In genomic region chr18:51110073-51110797, GRCh38 we compare ENCODE assay signal across 8 cellular contexts.
A peak's percentile ranks its signal among the peaks of the same experiment; 100 is the strongest.
DNase-seq lines count a peak whose midpoint lies in the region; ATAC-seq, FAIRE-seq and TF ChIP-seq lines count a peak whose summit lies in the region.

No MANE protein-coding gene starts in this region.

- H3K79me2 ChIP-seq in astrocyte (ENCODE audit: insufficient read depth, low read length) = no peaks in the 10 kb centered on the region

- no peaks in the 10 kb centered on the region for H3K27me3 Mint-ChIP-seq in CD8-positive, alpha-beta T cell (ENCODE audit: low read depth)
- H3K27me3 Mint-ChIP-seq in T-helper 17 cell (peaks cover 9% of the 10 kb centered on the region), astrocyte (ENCODE audit: low read depth, unreplicated experiment) (peaks cover 3% of the 10 kb centered on the region)

- H3K4me2 ChIP-seq in astrocyte (ENCODE audit: low read length) = peak overlapping the region; percentile 49

- H3K36me3 ChIP-seq in CD8-positive, alpha-beta T cell (ENCODE audit: insufficient read depth, low read length) = no peaks in the 10 kb centered on the region
- H3K36me3 ChIP-seq in astrocyte (ENCODE audit: insufficient read depth, low read length) = no peaks in the 10 kb centered on the region

- H3K4me1 ChIP-seq in CD8-positive, alpha-beta T cell (ENCODE audit: insufficient read depth, low read length) = peaks cover 7% of the 10 kb centered on the region
- peaks cover 6% of the 10 kb centered on the region for H3K4me1 ChIP-seq in astrocyte (ENCODE audit: insufficient read depth, low read length)

- no peak overlapping the region for H3K4me3 Mint-ChIP-seq in CD8-positive, alpha-beta T cell
- H3K4me3 Mint-ChIP-seq in T-helper 17 cell (no peak overlapping the region), astrocyte (ENCODE audit: unreplicated experiment) (no peak overlapping the region)

- CTCF ChIA-PET in CD8-positive, alpha-beta T cell (lab: Charles Lee) = interaction anchor here (0.6 to 2.3 kb wide), 16 partner anchors 12 to 1015 kb away, joined by 3 to 7 read pairs (median 3); no protein-coding TSS in a partner anchor

- intact Hi-C loops in CD8-positive, alpha-beta T cell (cut with DNase I, micrococcal nuclease) = loop anchor here in 1 of 2 experiments (2.0 kb wide), 1 partner anchor 275 kb away; no protein-coding TSS in a partner anchor

- H2AFZ ChIP-seq in astrocyte (ENCODE audit: low read depth, low read length) = no peak overlapping the region

- no peak overlapping the region for H3K27ac Mint-ChIP-seq in CD8-positive, alpha-beta T cell
- H3K27ac Mint-ChIP-seq in T-helper 17 cell (no peak overlapping the region), astrocyte (ENCODE audit: unreplicated experiment) (no peak overlapping the region)

- H3K4me1 Mint-ChIP-seq in CD8-positive, alpha-beta T cell (ENCODE audit: low read depth) = peaks cover 10% of the 10 kb centered on the region
- H3K4me1 Mint-ChIP-seq in T-helper 17 cell (peaks cover 13% of the 10 kb centered on the region), astrocyte (ENCODE audit: low read depth, unreplicated experiment) (peaks cover 7% of the 10 kb centered on the region)

- no peak overlapping the region for H3K27ac ChIP-seq in CD8-positive, alpha-beta T cell (ENCODE audit: low read depth, low read length)
- no peak overlapping the region for H3K27ac ChIP-seq in astrocyte (ENCODE audit: low read depth, low read length)

- no peaks in the 10 kb centered on the region for H3K9me3 Mint-ChIP-seq in CD8-positive, alpha-beta T cell
- H3K9me3 Mint-ChIP-seq in astrocyte (ENCODE audit: unreplicated experiment) = no peaks in the 10 kb centered on the region

- no peaks in the 10 kb centered on the region for H3K36me3 Mint-ChIP-seq in CD8-positive, alpha-beta T cell
- H3K36me3 Mint-ChIP-seq in T-helper 17 cell (ENCODE audit: low read depth) = peaks cover 3% of the 10 kb centered on the region
- no peaks in the 10 kb centered on the region for H3K36me3 Mint-ChIP-seq in astrocyte (ENCODE audit: low read depth, unreplicated experiment)

- TF ChIP-seq CTCF in CD8-positive, alpha-beta T cell (IDR thresholded peaks at IDR 0.05) = peak; percentile 91
- peak; percentile 48 for TF ChIP-seq CTCF in astrocyte (IDR thresholded peaks at IDR 0.05; ENCODE audit: insufficient read depth, low read depth, low read length)

- peak; percentile 72 for ATAC-seq in CD8-positive, alpha-beta T cell
- ATAC-seq in GM19467 (IDR thresholded peaks at IDR 0.05; ENCODE audit: unreplicated experiment) (peak; percentile 85), HG03571 (IDR thresholded peaks at IDR 0.05; ENCODE audit: unreplicated experiment) (peak; percentile 86), T-helper 17 cell (peak; percentile 82), GM18517 (IDR thresholded peaks at IDR 0.05; ENCODE audit: unreplicated experiment) (no peak)

- no peak for FAIRE-seq in astrocyte (lab: Jason Lieb, UNC)

- H3K4me3 ChIP-seq in CD8-positive, alpha-beta T cell (ENCODE audit: low read depth, low read length) = no peak overlapping the region
- no peak overlapping the region for H3K4me3 ChIP-seq in astrocyte (ENCODE audit: insufficient read depth, low read depth, low read length)

- no peaks in the 10 kb centered on the region for H4K20me1 ChIP-seq in astrocyte (ENCODE audit: insufficient read depth, low read length)

- H3K27me3 ChIP-seq in CD8-positive, alpha-beta T cell (ENCODE audit: insufficient read depth, low read length) = no peaks in the 10 kb centered on the region
- no peaks in the 10 kb centered on the region for H3K27me3 ChIP-seq in astrocyte (ENCODE audit: insufficient read depth, low read length)

- POLR2A ChIA-PET in CD8-positive, alpha-beta T cell (lab: Charles Lee) = no interaction called here

- H3K9me3 ChIP-seq in CD8-positive, alpha-beta T cell (ENCODE audit: low read length) = no peaks in the 10 kb centered on the region
- no peaks in the 10 kb centered on the region for H3K9me3 ChIP-seq in T-helper 17 cell (ENCODE audit: control insufficient read depth, low read length, poor library complexity, severe bottlenecking)
- no peaks in the 10 kb centered on the region for H3K9me3 ChIP-seq in astrocyte (ENCODE audit: insufficient read depth, low read depth, low read length)

- H3K9ac ChIP-seq in astrocyte (ENCODE audit: low read length) = no peak overlapping the region

- peak; percentile 40 to 81 (median 54) for DNase-seq in CD8-positive, alpha-beta T cell
- DNase-seq in T-helper 17 cell (peak; percentile 45 to 65 (median 57)), astrocyte (ENCODE audit: low read depth) (no peak), iPS DF 4.7 (ENCODE audit: extremely low read depth, low spot score) (peak; percentile 38)
- DNase-seq in stimulated activated CD4-positive, alpha-beta T cell treated with anti-CD3 and anti-CD28 coated beads, Interleukin-12 subunit alpha, Interleukin-12 subunit beta, amount 100 ng/mL, for 4 hours = peak; percentile 78
